30 cellular contexts compared by ENCODE assay signal in genomic region chr18:62089174-62089573, GRCh38.
"Had no signal": no experiment of that assay in that cellular context is flagged by ENCODE, and none has a peak within 500 bp of the region (broad histone marks: within the 10 kb centered on the region; RNA-seq: fewer than 3 reads in every experiment).

No MANE protein-coding gene starts in this region.

- ATAC-seq: Panc1, Right ventricle myocardium inferior, SK-N-SH treated with all-trans-retinoic acid at 6 μM for 48 hours had no signal

- H3K27ac ChIP-seq: KMS-11, PC-9, RWPE1, SJCRH30, SK-N-MC had no signal

- DNase-seq: Karpas-422, KBM-7, MM.1S, MV-4-11, NCI-H1092, NCI-H1105, NCI-H1417 treated with DMSO at 0.1 percent for 48 hours, NCI-H1436 treated with DMSO at 0.1 percent for 48 hours, NCI-H1694 treated with DMSO at 0.1 percent for 48 hours, NCI-H187 treated with DMSO at 0.1 percent for 48 hours, NCI-H2029, NCI-H2081, NCI-H2171 treated with DMSO at 0.1 percent for 48 hours, NCI-H2227 treated with DMSO at 0.1 percent for 48 hours, NCI-H345, NCI-H446, NCI-H510A treated with DMSO at 0.1 percent for 48 hours, NCI-H524 treated with DMSO at 0.1 percent for 48 hours, NCI-H526 treated with DMSO at 0.1 percent for 48 hours, NCI-H774, PC-9, SHP77, SIG-M5, SJCRH30 had no signal
